In genomic region chr12:89752331-89752730, GRCh38 we compare ENCODE assay signal across 13 cellular contexts. TPM values are rescaled to one million over a fixed set of nuclear protein-coding genes. Genes with fewer than 3 reads are reported as not detected.
A peak's percentile ranks its signal among the peaks of the same experiment; 100 is the strongest.
DNase-seq lines count a peak whose midpoint lies in the region; ATAC-seq, FAIRE-seq and TF ChIP-seq lines count a peak whose summit lies in the region.
"Had no signal": no experiment of that assay in that cellular context is flagged by ENCODE, and none has a peak within 500 bp of the region (broad histone marks: within the 10 kb centered on the region; RNA-seq: fewer than 3 reads in every experiment).

No MANE protein-coding gene starts in this region.

- 14% methylated on average over 1 of the region's 1 CpG for WGBS in K562 (ENCODE audit: insufficient coverage, low coverage, missing lambda C conversion rate)
- 83 to 92% methylated on average over 1 of the region's 1 CpG for WGBS in thyroid gland, 2 donors

- H3K9ac ChIP-seq in K562 (ENCODE audit: insufficient read depth in 1 of 2, low read depth in 2 of 2, low read length in 2 of 2): no peak overlapping the region

- H3K4me1 ChIP-seq in K562 (replicated peaks in 1 of 2; ENCODE audit: control insufficient read depth in 2 of 2, insufficient read depth in 2 of 2, low read length in 2 of 2): peaks cover 0 to 14% of the 10 kb centered on the region in 2 experiments; a peak in 3 of 5 replicates
- H3K4me1 ChIP-seq in thyroid gland: no peaks in the 10 kb centered on the region
- H3K4me1 ChIP-seq in left lung: peaks cover 0 to 9% of the 10 kb centered on the region in 2 donors
- H3K4me1 ChIP-seq: vagina had no signal

- H3K4me3 ChIP-seq in K562 (no peak overlapping the region), thyroid gland (replicated peaks in 1 of 3) (no peak overlapping the region), left lung (no peak overlapping the region)
- H3K4me3 ChIP-seq: vagina had no signal

- CTCF ChIA-PET in GM10248 (lab: Yijun Ruan, JAX): interaction anchor here (0.8 kb wide), 1 partner anchor 23 kb away, joined by 3 read pairs; no protein-coding TSS in a partner anchor
- CTCF ChIA-PET in K562 (lab: Yijun Ruan, JAX; ENCODE audit: low intra/inter-chr PET ratio): no interaction called here

- TF ChIP-seq POLR2A in K562 (conservative IDR thresholded peaks at IDR 0.05): no peak
- TF ChIP-seq POLR2A in thyroid gland (IDR thresholded peaks at IDR 0.05): no peak

- no peak overlapping the region for H2AFZ ChIP-seq in K562 (ENCODE audit: low read depth, low read length)

- BruUV-seq in K562 (replicated peaks; lab: Mats Ljungman, UMichigan): no TSS peak

- H3K4me2 ChIP-seq in K562 (ENCODE audit: insufficient read depth, low read length): no peak overlapping the region

- peak; percentile 44 for ATAC-seq in GM19452 (IDR thresholded peaks at IDR 0.05; ENCODE audit: unreplicated experiment)
- ATAC-seq in HG03025 (IDR thresholded peaks at IDR 0.05; ENCODE audit: low FRiP score, unreplicated experiment): peak; percentile 38
- ATAC-seq in K562: peak; percentile 48
- ATAC-seq in HG02588 (IDR thresholded peaks at IDR 0.05; ENCODE audit: unreplicated experiment): no peak
- no peak for ATAC-seq in left lung
- ATAC-seq: Right ventricle myocardium inferior had no signal

- no peaks in the 10 kb centered on the region for H3K9me1 ChIP-seq in K562 (ENCODE audit: control insufficient read depth, insufficient read depth, low read length)

- TF ChIP-seq EP300 in K562 (IDR thresholded peaks at IDR 0.05; ENCODE audit: low read length): no peak

- intact Hi-C loops in K562 (cut with micrococcal nuclease) (no loop called here), thyroid gland (cut with DNase I) (no loop called here), left lung (cut with DNase I) (no loop called here)

- in situ Hi-C loops in K562 (cut with MboI): no loop called here

- TF ChIP-seq RAD21 in K562 (CRISPR knock-in tag; conservative IDR thresholded peaks at IDR 0.05 in 1 of 2, IDR thresholded peaks at IDR 0.05 in 1 of 2): no peak

- H3K27me3 ChIP-seq in K562 (ENCODE audit: control insufficient read depth in 2 of 2, insufficient read depth in 2 of 2, low read length in 2 of 2) (no peaks in the 10 kb centered on the region), thyroid gland (no peaks in the 10 kb centered on the region), left lung (no peaks in the 10 kb centered on the region)
- H3K27me3 ChIP-seq: vagina had no signal

- TF ChIP-seq CTCF in GM10248 (IDR thresholded peaks at IDR 0.05; ENCODE audit: control extremely low read depth, extremely low read depth, low read depth, missing control alignments) (no peak), K562 (IDR thresholded peaks at IDR 0.05 in 2 of 3, conservative IDR thresholded peaks at IDR 0.05 in 1 of 3; ENCODE audit: insufficient read depth in 2 of 3, low read depth in 1 of 3, low read length in 3 of 3) (no peak), thyroid gland (IDR thresholded peaks at IDR 0.05) (no peak), left lung (IDR thresholded peaks at IDR 0.05) (no peak)

- DNase-seq in GM10248 (ENCODE audit: extremely low spot score): peak; percentile 29
- no peak for DNase-seq in K562 (ENCODE audit: extremely low read depth in 1 of 4, low spot score in 3 of 4)
- no peak for DNase-seq in thyroid gland
- DNase-seq in left lung: no peak
- DNase-seq in stimulated activated CD4-positive, alpha-beta T cell treated with anti-CD3 and anti-CD28 coated beads, Interleukin-1b, Interleukin-23, amount 100 ng/mL, for 48 hours: no peak
- DNase-seq: cortex of kidney, islet precursor cell had no signal

- POLR2A ChIA-PET in GM10248 (lab: Yijun Ruan, JAX) (no interaction called here), K562 (lab: Yijun Ruan, JAX) (interaction anchor here (0.6 kb wide), 1 partner anchor 42 kb away, joined by 3 read pairs; no protein-coding TSS in a partner anchor)

- FAIRE-seq in K562 (lab: Jason Lieb, UNC): no peak

- H3K9me3 ChIP-seq in K562 (replicated peaks; ENCODE audit: control insufficient read depth, insufficient read depth, low read depth, low read length): no peaks in the 10 kb centered on the region
- H3K9me3 ChIP-seq in thyroid gland: no peaks in the 10 kb centered on the region
- H3K9me3 ChIP-seq in left lung: no peaks in the 10 kb centered on the region
- H3K9me3 ChIP-seq: vagina had no signal

- H3K79me2 ChIP-seq in K562 (ENCODE audit: control insufficient read depth, insufficient read depth, low read length): no peaks in the 10 kb centered on the region

- H3K36me3 ChIP-seq in K562 (ENCODE audit: control insufficient read depth, insufficient read depth, low read length) (no peaks in the 10 kb centered on the region), thyroid gland (no peaks in the 10 kb centered on the region), left lung (no peaks in the 10 kb centered on the region)
- H3K36me3 ChIP-seq: vagina had no signal

- H3K27ac ChIP-seq in K562 (ENCODE audit: extremely low read depth, low read depth, low read length): no peak overlapping the region
- no peak overlapping the region for H3K27ac ChIP-seq in thyroid gland
- no peak overlapping the region for H3K27ac ChIP-seq in left lung
- H3K27ac ChIP-seq: HL-60, vagina had no signal

- H4K20me1 ChIP-seq in K562 (replicated peaks; ENCODE audit: control insufficient read depth, insufficient read depth, low read length): no peaks in the 10 kb centered on the region

TF ChIP-seq in K562, 482 proteins besides CTCF, POLR2A, EP300 and RAD21:
- TF ChIP-seq PKNOX1 (IDR thresholded peaks at IDR 0.05) (0 out of 2 replicates have a peak, but pooled peaks have one; percentile 17), ZNF121 (CRISPR knock-in tag; conservative IDR thresholded peaks at IDR 0.05) (no peak), ZNF707 (CRISPR knock-in tag; conservative IDR thresholded peaks at IDR 0.05) (no peak), PTRF (tag; IDR thresholded peaks at IDR 0.05) (no peak)

RNA-seq across cellular contexts. Expression of gene ATP2B1, which starts 43.7 kb away (rescaled TPM):
- total RNA-seq in K562 (2011; cell fraction: chromatin; rRNA removed; ENCODE audit: low replicate concordance): 36.0 and 177 TPM in 2 replicates
- total RNA-seq in K562 (2011; cell fraction: nucleolus; rRNA removed): 21.2 and 30.4 TPM in 2 replicates
- total RNA-seq in K562 (2011; cell fraction: nucleoplasm; rRNA removed): 57.1 and 97.8 TPM in 2 replicates
- 15.4 and 27.9 TPM in 2 replicates for total RNA-seq in K562 (2014; rRNA removed)
- 38.3 and 45.9 TPM in 2 replicates for total RNA-seq in K562 (2014; rRNA removed; fragmentation: Illumina TruSeq; extraction: Trizol)
- 35.0 and 39.0 TPM in 2 replicates for total RNA-seq in K562 (2015; rRNA removed; fragmentation: Illumina TruSeq; extraction: Trizol)
- 27.5 and 27.8 TPM in 2 replicates for total RNA-seq in K562 (2021)
- polyA plus RNA-seq in K562 (2011; rRNA removed): 17.5 and 22.7 TPM in 2 replicates
- polyA plus RNA-seq in K562 (2011; cell fraction: cytosol; rRNA removed): 3.3 and 7.2 TPM in 2 replicates
- polyA plus RNA-seq in K562 (2011; cell fraction: nucleus; rRNA removed): 19.0 and 29.5 TPM in 2 replicates
- polyA plus RNA-seq in K562 (2012): 12.7 and 20.0 TPM in 2 replicates
- 26.1 and 28.5 TPM in 2 replicates for polyA plus RNA-seq in K562 (2014; fragmentation: Illumina TruSeq; extraction: Trizol)
- polyA plus RNA-seq in K562 (2014; fragmentation: Nextera tagmentation; extraction: Ambion mirVana): 1 to 10 TPM; 8.6 to 9.7 TPM
- 16.2 and 26.5 TPM in 2 replicates for polyA plus RNA-seq in K562 (2014; rRNA removed)
- 50.0 and 57.4 TPM in 2 replicates for polyA minus RNA-seq in K562 (2011; rRNA and poly(A)+ RNA removed)
- 18.1 and 19.4 TPM in 2 replicates for polyA minus RNA-seq in K562 (2011; cell fraction: cytosol; rRNA and poly(A)+ RNA removed)
- 27.1 and 50.1 TPM in 2 replicates for polyA minus RNA-seq in K562 (2011; cell fraction: nucleus; rRNA and poly(A)+ RNA removed)
- 10 to 100 TPM; 34.5 to 66.0 (median 44.4) TPM for total RNA-seq in thyroid gland
- 10 to 100 TPM; 29.4 to 54.0 TPM for total RNA-seq in left lung

Comparison
In these comparisons a context has a peak if more than half of its experiments do, and no peak if none do; other contexts are left out.
1. ATAC-seq: peak in GM19452 (single experiment), HG03025 (single experiment) and K562 (single experiment); none in HG02588 (single experiment) and left lung (single experiment).